18 cellular contexts compared by ENCODE assay signal in genomic region chr12:114916124-114916523, GRCh38.
DNase-seq lines count a peak whose midpoint lies in the region; ATAC-seq, FAIRE-seq and TF ChIP-seq lines count a peak whose summit lies in the region.
"Had no signal": no experiment of that assay in that cellular context is flagged by ENCODE, and none has a peak within 500 bp of the region (broad histone marks: within the 10 kb centered on the region; RNA-seq: fewer than 3 reads in every experiment).

No MANE protein-coding gene starts in this region.

- no peaks in the 10 kb centered on the region for H3K27me3 ChIP-seq in adrenal gland
- H3K27me3 ChIP-seq: colonic mucosa, neutrophil, Peyer's patch had no signal

- H3K9me3 ChIP-seq in A549 (no peaks in the 10 kb centered on the region), adrenal gland (replicated peaks in 1 of 3) (no peaks in the 10 kb centered on the region)
- H3K9me3 ChIP-seq: colonic mucosa, neutrophil, Peyer's patch had no signal

- H3K4me2 ChIP-seq in A549: peak overlapping the region; percentile 57
- H3K4me2 ChIP-seq: KMS-11 had no signal

- H3K27ac ChIP-seq in A549: peak overlapping the region; percentile 77 to 86
- peak overlapping the region in 2 of 5 donors; percentile 68 for H3K27ac ChIP-seq in adrenal gland
- H3K27ac ChIP-seq: colonic mucosa, KMS-11, neutrophil, Peyer's patch had no signal

- H3K4me1 ChIP-seq in A549: peaks cover 77% of the 10 kb centered on the region
- peaks cover 7 to 21% of the 10 kb centered on the region in 2 donors for H3K4me1 ChIP-seq in adrenal gland (replicated peaks in 1 of 2)

- TF ChIP-seq RAD21 in A549 (conservative IDR thresholded peaks at IDR 0.05 in 1 of 2, IDR thresholded peaks at IDR 0.05 in 1 of 2): no peak

- no peak for FAIRE-seq in A549 (lab: Jason Lieb, UNC)
- FAIRE-seq: A204.1 had no signal

- ATAC-seq in A549: peak in 1 of 2 experiments; percentile 23; a peak in 2 of 6 replicates
- no peak for ATAC-seq in GM19328 (IDR thresholded peaks at IDR 0.05; ENCODE audit: unreplicated experiment)
- ATAC-seq: esophagus mucosa had no signal

- POLR2A ChIA-PET in A549 (lab: Yijun Ruan, JAX): no interaction called here

- TF ChIP-seq POLR2A in A549 (IDR thresholded peaks at IDR 0.05; ENCODE audit: low read length) (no peak), adrenal gland (IDR thresholded peaks at IDR 0.05) (no peak)

- no peak overlapping the region for H3K4me3 ChIP-seq in A549
- no peak overlapping the region for H3K4me3 ChIP-seq in adrenal gland
- H3K4me3 ChIP-seq: colonic mucosa, Peyer's patch had no signal

- CTCF ChIA-PET in A549 (lab: Yijun Ruan, JAX): interaction anchor here (0.7 to 1.4 kb wide), 3 partner anchors 11 to 647 kb away, joined by 3 to 5 read pairs (median 3); no protein-coding TSS in a partner anchor

- no peak for TF ChIP-seq EP300 in A549 (IDR thresholded peaks at IDR 0.05)

- DNase-seq in A549 (ENCODE audit: low read depth in 1 of 2, low spot score in 1 of 2) (peak in 1 of 2 experiments; percentile 78), HCEC 1CT (peak; percentile 89), adrenal gland (peak; percentile 65 to 83 (median 78)), iris pigment epithelial cell (ENCODE audit: low read depth) (peak; percentile 75), NCI-H187 treated with DMSO at 0.1 percent for 48 hours (lab: John Stamatoyannopoulos, UW) (no peak), NCI-H526 treated with DMSO at 0.1 percent for 48 hours (lab: John Stamatoyannopoulos, UW) (no peak), DMS114 treated with DMSO at 0.1 percent for 48 hours (lab: John Stamatoyannopoulos, UW; ENCODE audit: unreplicated experiment) (no peak)
- DNase-seq: activated CD4-positive, alpha-beta T cell treated with anti-CD3 and anti-CD28 coated beads for 4 hours; activated naive CD8-positive, alpha-beta T cell treated with anti-CD3 and anti-CD28 coated beads for 36 hours; colonic mucosa; NCI-H1694 treated with DMSO at 0.1 percent for 48 hours; NCI-H526; Peyer's patch had no signal

- no peak for TF ChIP-seq CTCF in A549 (IDR thresholded peaks at IDR 0.05)
- TF ChIP-seq CTCF in adrenal gland (IDR thresholded peaks at IDR 0.05): no peak

- intact Hi-C loops in adrenal gland (cut with DNase I): no loop called here

- no peaks in the 10 kb centered on the region for H3K36me3 ChIP-seq in adrenal gland (replicated peaks in 1 of 2)
- H3K36me3 ChIP-seq: colonic mucosa, neutrophil, Peyer's patch had no signal

- 44% methylated on average over 3 of the region's 3 CpGs for WGBS in A549 (ENCODE audit: missing lambda C conversion rate)
- WGBS in adrenal gland, 4 donors: 49 to 69% (median 59%) methylated on average over 3 of the region's 3 CpGs

TF ChIP-seq in A549, 52 proteins besides CTCF, POLR2A, EP300 and RAD21:
- TF ChIP-seq, protein P1, sequence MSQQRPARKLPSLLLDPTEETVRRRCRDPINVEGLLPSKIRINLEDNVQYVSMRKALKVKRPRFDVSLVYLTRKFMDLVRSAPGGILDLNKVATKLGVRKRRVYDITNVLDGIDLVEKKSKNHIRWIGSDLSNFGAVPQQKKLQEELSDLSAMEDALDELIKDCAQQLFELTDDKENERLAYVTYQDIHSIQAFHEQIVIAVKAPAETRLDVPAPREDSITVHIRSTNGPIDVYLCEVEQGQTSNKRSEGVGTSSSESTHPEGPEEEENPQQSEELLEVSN (IDR thresholded peaks at IDR 0.05; ENCODE audit: borderline replicate concordance, low read depth): 0 out of 2 replicates have a peak, but pooled peaks have one; percentile 11
- TF ChIP-seq NFE2L2 (conservative IDR thresholded peaks at IDR 0.05; ENCODE audit: low read length): no peak
- TF ChIP-seq HOXA7 (CRISPR knock-in tag; IDR thresholded peaks at IDR 0.05): no peak
- TF ChIP-seq, protein P2, sequence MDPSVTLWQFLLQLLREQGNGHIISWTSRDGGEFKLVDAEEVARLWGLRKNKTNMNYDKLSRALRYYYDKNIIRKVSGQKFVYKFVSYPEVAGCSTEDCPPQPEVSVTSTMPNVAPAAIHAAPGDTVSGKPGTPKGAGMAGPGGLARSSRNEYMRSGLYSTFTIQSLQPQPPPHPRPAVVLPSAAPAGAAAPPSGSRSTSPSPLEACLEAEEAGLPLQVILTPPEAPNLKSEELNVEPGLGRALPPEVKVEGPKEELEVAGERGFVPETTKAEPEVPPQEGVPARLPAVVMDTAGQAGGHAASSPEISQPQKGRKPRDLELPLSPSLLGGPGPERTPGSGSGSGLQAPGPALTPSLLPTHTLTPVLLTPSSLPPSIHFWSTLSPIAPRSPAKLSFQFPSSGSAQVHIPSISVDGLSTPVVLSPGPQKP (IDR thresholded peaks at IDR 0.05; ENCODE audit: low read depth, low read length): no peak
- no peak for TF ChIP-seq RCOR1 (IDR thresholded peaks at IDR 0.05; ENCODE audit: low read depth, low read length)
- TF ChIP-seq MAFK (IDR thresholded peaks at IDR 0.05; ENCODE audit: partially characterized antibody): peak; percentile 93
- TF ChIP-seq GATA3 (IDR thresholded peaks at IDR 0.05; ENCODE audit: borderline replicate concordance): peak; percentile 43; the same call in 1 of the 2 replicates
- TF ChIP-seq PBX3 (IDR thresholded peaks at IDR 0.05): no peak
- no peak for TF ChIP-seq ESRRA (IDR thresholded peaks at IDR 0.05; ENCODE audit: borderline replicate concordance, low read length)
- no peak for TF ChIP-seq SREBF2 (IDR thresholded peaks at IDR 0.05)
- TF ChIP-seq, protein P3, sequence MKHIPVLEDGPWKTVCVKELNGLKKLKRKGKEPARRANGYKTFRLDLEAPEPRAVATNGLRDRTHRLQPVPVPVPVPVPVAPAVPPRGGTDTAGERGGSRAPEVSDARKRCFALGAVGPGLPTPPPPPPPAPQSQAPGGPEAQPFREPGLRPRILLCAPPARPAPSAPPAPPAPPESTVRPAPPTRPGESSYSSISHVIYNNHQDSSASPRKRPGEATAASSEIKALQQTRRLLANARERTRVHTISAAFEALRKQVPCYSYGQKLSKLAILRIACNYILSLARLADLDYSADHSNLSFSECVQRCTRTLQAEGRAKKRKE (CRISPR knock-in tag; IDR thresholded peaks at IDR 0.05; ENCODE audit: low read depth): peak; percentile 65; the same call in 1 of the 2 replicates
- TF ChIP-seq HEYL (CRISPR knock-in tag; IDR thresholded peaks at IDR 0.05): no peak
- no peak for TF ChIP-seq SMC3 (IDR thresholded peaks at IDR 0.05)
- TF ChIP-seq FOSL2 (IDR thresholded peaks at IDR 0.05): no peak
- TF ChIP-seq FOSL2 (CRISPR knock-in tag; IDR thresholded peaks at IDR 0.05): peak; percentile 56
- TF ChIP-seq POLR2AphosphoS2 (conservative IDR thresholded peaks at IDR 0.05; ENCODE audit: low read length): no peak
- TF ChIP-seq EHF (CRISPR knock-in tag; IDR thresholded peaks at IDR 0.05): no peak
- TF ChIP-seq, protein P4, sequence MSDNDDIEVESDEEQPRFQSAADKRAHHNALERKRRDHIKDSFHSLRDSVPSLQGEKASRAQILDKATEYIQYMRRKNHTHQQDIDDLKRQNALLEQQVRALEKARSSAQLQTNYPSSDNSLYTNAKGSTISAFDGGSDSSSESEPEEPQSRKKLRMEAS (IDR thresholded peaks at IDR 0.05): peak; percentile 62
- no peak for TF ChIP-seq MYC (IDR thresholded peaks at IDR 0.05; ENCODE audit: borderline replicate concordance, low read length)
- no peak for TF ChIP-seq RNF2 (IDR thresholded peaks at IDR 0.05; ENCODE audit: borderline replicate concordance, low read depth)

Comparison
In these comparisons a context has a peak if more than half of its experiments do, and no peak if none do; other contexts are left out.
1. DNase-seq: peak in HCEC 1CT (single experiment), adrenal gland (7 of 7) and iris pigment epithelial cell (single experiment); none in NCI-H187 treated with DMSO at 0.1 percent for 48 hours (single experiment), NCI-H526 treated with DMSO at 0.1 percent for 48 hours (single experiment) and DMS114 treated with DMSO at 0.1 percent for 48 hours (single experiment).